19 cellular contexts compared by ENCODE assay signal in genomic region chr7:47738563-47739166, GRCh38.
DNase-seq lines count a peak whose midpoint lies in the region; ATAC-seq, FAIRE-seq and TF ChIP-seq lines count a peak whose summit lies in the region.
"Had no signal": no experiment of that assay in that cellular context is flagged by ENCODE, and none has a peak within 500 bp of the region (broad histone marks: within the 10 kb centered on the region; RNA-seq: fewer than 3 reads in every experiment).

No MANE protein-coding gene starts in this region.

- H3K9me3 ChIP-seq in right atrium auricular region (no peaks in the 10 kb centered on the region), right cardiac atrium (ENCODE audit: control insufficient read depth, low read length) (no peaks in the 10 kb centered on the region), hepatocyte (ENCODE audit: low read depth) (no peaks in the 10 kb centered on the region)
- H3K9me3 ChIP-seq: breast epithelium, esophagus muscularis mucosa, SJSA1 had no signal

- H3K4me2 ChIP-seq in hepatocyte: no peak overlapping the region

- no peaks in the 10 kb centered on the region for H3K9me3 Mint-ChIP-seq in immature natural killer cell
- H3K9me3 Mint-ChIP-seq: activated naive CD8-positive, alpha-beta T cell treated with anti-CD3 and anti-CD28 coated beads, Interleukin-2, amount 10 ng/mL, durations not matched to agents 7 days and 5 days had no signal

- H3K27me3 Mint-ChIP-seq in immature natural killer cell (ENCODE audit: low read depth in 3 of 3): peaks cover 0 to 22% (median 3%) of the 10 kb centered on the region in 3 donors

- no peak overlapping the region for H3K4me3 ChIP-seq in right atrium auricular region
- no peak overlapping the region for H3K4me3 ChIP-seq in right cardiac atrium (ENCODE audit: low read length)
- H3K4me3 ChIP-seq in hepatocyte: no peak overlapping the region
- H3K4me3 ChIP-seq: breast epithelium, esophagus muscularis mucosa, SJSA1, skin epidermis had no signal

- peak overlapping the region in 1 of 6 donors; percentile 6 for H3K27ac Mint-ChIP-seq in immature natural killer cell
- H3K27ac Mint-ChIP-seq: activated naive CD8-positive, alpha-beta T cell treated with anti-CD3 and anti-CD28 coated beads, Interleukin-2, amount 10 ng/mL, durations not matched to agents 7 days and 5 days; CD8-positive, alpha-beta memory T cell had no signal

- WGBS in right cardiac atrium: 81% methylated on average over 6 of the region's 6 CpGs
- WGBS in hepatocyte (ENCODE audit: low lambda C conversion rate, missing lambda C conversion rate): 71% methylated on average over 6 of the region's 6 CpGs

- intact Hi-C loops in right cardiac atrium (cut with DNase I): no loop called here

- peak overlapping the region in 1 of 5 donors; percentile 27 for H3K4me3 Mint-ChIP-seq in immature natural killer cell
- H3K4me3 Mint-ChIP-seq: activated naive CD8-positive, alpha-beta T cell treated with anti-CD3 and anti-CD28 coated beads, Interleukin-2, amount 10 ng/mL, durations not matched to agents 7 days and 5 days; CD8-positive, alpha-beta memory T cell had no signal

- no peak overlapping the region for H2AFZ ChIP-seq in hepatocyte

- H3K36me3 ChIP-seq in right atrium auricular region: no peaks in the 10 kb centered on the region
- H3K36me3 ChIP-seq in hepatocyte (replicated peaks; ENCODE audit: insufficient read depth, low read depth): no peaks in the 10 kb centered on the region
- H3K36me3 ChIP-seq: breast epithelium, esophagus muscularis mucosa, SJSA1 had no signal

- H3K27me3 ChIP-seq in right atrium auricular region: no peaks in the 10 kb centered on the region
- H3K27me3 ChIP-seq in right cardiac atrium (ENCODE audit: control insufficient read depth, insufficient read depth): no peaks in the 10 kb centered on the region
- no peaks in the 10 kb centered on the region for H3K27me3 ChIP-seq in hepatocyte
- H3K27me3 ChIP-seq: breast epithelium, esophagus muscularis mucosa, SJSA1 had no signal

- H3K4me1 ChIP-seq in right atrium auricular region (no peaks in the 10 kb centered on the region), right cardiac atrium (ENCODE audit: control insufficient read depth, insufficient read depth, low read length) (no peaks in the 10 kb centered on the region), hepatocyte (ENCODE audit: insufficient read depth) (peaks cover 1% of the 10 kb centered on the region)
- H3K4me1 ChIP-seq: breast epithelium, esophagus muscularis mucosa had no signal

- DNase-seq in right atrium auricular region (ENCODE audit: low spot score): peak; percentile 18
- no peak for DNase-seq in right cardiac atrium
- peak; percentile 5 to 24 (median 7) for DNase-seq in immature natural killer cell
- no peak for DNase-seq in urothelium cell line (ENCODE audit: low spot score)
- no peak for DNase-seq in GDM1 (lab: John Stamatoyannopoulos, UW)
- DNase-seq in HT-29 (ENCODE audit: low spot score): no peak
- DNase-seq in hepatocyte (ENCODE audit: low spot score): no peak
- DNase-seq: activated naive CD8-positive, alpha-beta T cell treated with anti-CD3 and anti-CD28 coated beads, Interleukin-2, amount 10 ng/mL, durations not matched to agents 7 days and 5 days; activated T-cell treated with anti-CD3 and anti-CD28 coated beads, Interleukin-2, amount 50 U/mL, for 1 hour; CD8-positive, alpha-beta memory T cell; islet precursor cell; NCI-H510A; OCI-M1 had no signal

- peak; percentile 5 for FAIRE-seq in urothelium cell line (lab: Jason Lieb, UNC)
- FAIRE-seq: A204.1 had no signal

- no peaks in the 10 kb centered on the region for H4K20me1 ChIP-seq in hepatocyte (ENCODE audit: insufficient read depth, poor library complexity, severe bottlenecking)

- H3K9me2 ChIP-seq in hepatocyte (replicated peaks; ENCODE audit: insufficient read depth): no peaks in the 10 kb centered on the region

- ATAC-seq in right cardiac atrium (no peak), HG02623 (IDR thresholded peaks at IDR 0.05; ENCODE audit: unreplicated experiment) (peak; percentile 60)

- no peak for TF ChIP-seq CTCF in right atrium auricular region (IDR thresholded peaks at IDR 0.05)
- TF ChIP-seq CTCF in hepatocyte (IDR thresholded peaks at IDR 0.05; ENCODE audit: poor library complexity): no peak

- no peaks in the 10 kb centered on the region for H3K36me3 Mint-ChIP-seq in immature natural killer cell
- H3K36me3 Mint-ChIP-seq: activated naive CD8-positive, alpha-beta T cell treated with anti-CD3 and anti-CD28 coated beads, Interleukin-2, amount 10 ng/mL, durations not matched to agents 7 days and 5 days; CD8-positive, alpha-beta memory T cell had no signal

- no peak overlapping the region for H3K27ac ChIP-seq in right atrium auricular region
- no peak overlapping the region for H3K27ac ChIP-seq in right cardiac atrium (ENCODE audit: low read length)
- no peak overlapping the region for H3K27ac ChIP-seq in hepatocyte
- H3K27ac ChIP-seq: breast epithelium, esophagus muscularis mucosa, SJSA1, skin epidermis had no signal

- no peaks in the 10 kb centered on the region for H3K79me2 ChIP-seq in hepatocyte

- peaks cover 0 to 14% of the 10 kb centered on the region in 2 donors for H3K4me1 Mint-ChIP-seq in immature natural killer cell
- H3K4me1 Mint-ChIP-seq: activated naive CD8-positive, alpha-beta T cell treated with anti-CD3 and anti-CD28 coated beads, Interleukin-2, amount 10 ng/mL, durations not matched to agents 7 days and 5 days; CD8-positive, alpha-beta memory T cell had no signal

Comparison
In these comparisons a context has a peak if more than half of its experiments do, and no peak if none do; other contexts are left out.
1. DNase-seq: peak in right atrium auricular region (single experiment) and immature natural killer cell (3 of 3); none in right cardiac atrium (0 of 3), urothelium cell line (single experiment), GDM1 (single experiment), HT-29 (single experiment) and hepatocyte (single experiment).